ENCODE assay signal across 20 cellular contexts in genomic region chr12:20917269-20917668, GRCh38.
"Had no signal": no experiment of that assay in that cellular context is flagged by ENCODE, and none has a peak within 500 bp of the region (broad histone marks: within the 10 kb centered on the region; RNA-seq: fewer than 3 reads in every experiment).

No MANE protein-coding gene starts in this region.

- H3K27ac ChIP-seq: coronary artery, dorsolateral prefrontal cortex, esophagus muscularis mucosa, foreskin keratinocyte, gastroesophageal sphincter, heart left ventricle, hepatocyte, left ventricle myocardium inferior, lower lobe of right lung had no signal

- H3K4me2 ChIP-seq: hepatocyte had no signal

- DNase-seq: dermis blood vessel endothelial cell; dorsolateral prefrontal cortex; effector CD4-positive, alpha-beta T cell; effector memory CD4-positive, alpha-beta T cell; foreskin keratinocyte; heart left ventricle; hypothalamus; immature natural killer cell; left cardiac atrium; left ventricle myocardium inferior; lower lobe of right lung; mesendoderm; midbrain had no signal

- H3K4me3 ChIP-seq: coronary artery, dorsolateral prefrontal cortex, esophagus muscularis mucosa, gastroesophageal sphincter, heart left ventricle, hepatocyte, left ventricle myocardium inferior, lower lobe of right lung had no signal

- H2AFZ ChIP-seq: hepatocyte had no signal

- FAIRE-seq: colon, endothelial cell of umbilical vein, frontal cortex had no signal

- ATAC-seq: foreskin keratinocyte, gastroesophageal sphincter, heart left ventricle, left cardiac atrium, lower lobe of right lung had no signal

- H3K9me3 ChIP-seq: lower lobe of right lung had no signal

- H3K27me3 ChIP-seq: dorsolateral prefrontal cortex, esophagus muscularis mucosa, foreskin keratinocyte, gastroesophageal sphincter, heart left ventricle, hepatocyte had no signal

- H3K79me2 ChIP-seq: hepatocyte had no signal

- H3K36me3 ChIP-seq: esophagus muscularis mucosa, gastroesophageal sphincter, heart left ventricle, left ventricle myocardium inferior, lower lobe of right lung had no signal

- H3K4me1 ChIP-seq: foreskin keratinocyte, gastroesophageal sphincter, heart left ventricle, left ventricle myocardium inferior, lower lobe of right lung had no signal
